1 cellular context compared by ENCODE assay signal in the genomic region with DNA sequence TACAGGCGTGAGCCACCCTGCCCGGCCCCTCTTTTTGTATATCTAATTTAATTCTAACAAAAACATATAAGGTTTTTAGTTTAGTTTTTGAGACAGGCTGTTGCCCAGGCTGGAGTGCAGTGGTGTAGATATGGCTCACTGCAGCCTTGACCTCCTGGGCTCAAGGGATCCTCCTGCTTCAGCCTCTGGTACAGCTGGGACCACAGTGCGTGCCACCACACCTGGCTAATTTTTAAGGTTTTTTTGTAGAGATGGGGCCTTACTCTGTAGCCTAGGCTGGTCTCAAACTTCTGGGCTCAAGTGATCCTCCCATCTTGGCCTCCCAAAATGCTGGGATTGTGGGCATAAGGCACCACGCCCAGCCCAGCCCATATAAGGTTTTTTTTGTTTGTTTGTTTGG.
TF ChIP-seq lines count a peak whose summit lies in the region.

No MANE protein-coding gene starts in this region.

TF ChIP-seq in IMR-90, 13 proteins besides CTCF, POLR2A, EP300 and RAD21:
- no peak for TF ChIP-seq MXI1 (IDR thresholded peaks at IDR 0.05; ENCODE audit: borderline replicate concordance, low read depth, low read length)
- TF ChIP-seq, protein P1, sequence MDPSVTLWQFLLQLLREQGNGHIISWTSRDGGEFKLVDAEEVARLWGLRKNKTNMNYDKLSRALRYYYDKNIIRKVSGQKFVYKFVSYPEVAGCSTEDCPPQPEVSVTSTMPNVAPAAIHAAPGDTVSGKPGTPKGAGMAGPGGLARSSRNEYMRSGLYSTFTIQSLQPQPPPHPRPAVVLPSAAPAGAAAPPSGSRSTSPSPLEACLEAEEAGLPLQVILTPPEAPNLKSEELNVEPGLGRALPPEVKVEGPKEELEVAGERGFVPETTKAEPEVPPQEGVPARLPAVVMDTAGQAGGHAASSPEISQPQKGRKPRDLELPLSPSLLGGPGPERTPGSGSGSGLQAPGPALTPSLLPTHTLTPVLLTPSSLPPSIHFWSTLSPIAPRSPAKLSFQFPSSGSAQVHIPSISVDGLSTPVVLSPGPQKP (IDR thresholded peaks at IDR 0.05; ENCODE audit: borderline replicate concordance, low read depth, low read length), result no peak
- no peak for TF ChIP-seq RCOR1 (IDR thresholded peaks at IDR 0.05; ENCODE audit: insufficient replicate concordance, low read length)
- TF ChIP-seq, protein P2, sequence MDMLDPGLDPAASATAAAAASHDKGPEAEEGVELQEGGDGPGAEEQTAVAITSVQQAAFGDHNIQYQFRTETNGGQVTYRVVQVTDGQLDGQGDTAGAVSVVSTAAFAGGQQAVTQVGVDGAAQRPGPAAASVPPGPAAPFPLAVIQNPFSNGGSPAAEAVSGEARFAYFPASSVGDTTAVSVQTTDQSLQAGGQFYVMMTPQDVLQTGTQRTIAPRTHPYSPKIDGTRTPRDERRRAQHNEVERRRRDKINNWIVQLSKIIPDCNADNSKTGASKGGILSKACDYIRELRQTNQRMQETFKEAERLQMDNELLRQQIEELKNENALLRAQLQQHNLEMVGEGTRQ (IDR thresholded peaks at IDR 0.05; ENCODE audit: low read depth, low read length), result no peak
- TF ChIP-seq MAZ (IDR thresholded peaks at IDR 0.05; ENCODE audit: borderline replicate concordance, low read depth, low read length), result no peak
- no peak for TF ChIP-seq FOS (IDR thresholded peaks at IDR 0.05; ENCODE audit: low read depth, low read length)
- no peak for TF ChIP-seq RFX5 (IDR thresholded peaks at IDR 0.05; ENCODE audit: low read depth, low read length)
